Comparison of ENCODE assay signal across 8 cellular contexts in the genomic region with DNA sequence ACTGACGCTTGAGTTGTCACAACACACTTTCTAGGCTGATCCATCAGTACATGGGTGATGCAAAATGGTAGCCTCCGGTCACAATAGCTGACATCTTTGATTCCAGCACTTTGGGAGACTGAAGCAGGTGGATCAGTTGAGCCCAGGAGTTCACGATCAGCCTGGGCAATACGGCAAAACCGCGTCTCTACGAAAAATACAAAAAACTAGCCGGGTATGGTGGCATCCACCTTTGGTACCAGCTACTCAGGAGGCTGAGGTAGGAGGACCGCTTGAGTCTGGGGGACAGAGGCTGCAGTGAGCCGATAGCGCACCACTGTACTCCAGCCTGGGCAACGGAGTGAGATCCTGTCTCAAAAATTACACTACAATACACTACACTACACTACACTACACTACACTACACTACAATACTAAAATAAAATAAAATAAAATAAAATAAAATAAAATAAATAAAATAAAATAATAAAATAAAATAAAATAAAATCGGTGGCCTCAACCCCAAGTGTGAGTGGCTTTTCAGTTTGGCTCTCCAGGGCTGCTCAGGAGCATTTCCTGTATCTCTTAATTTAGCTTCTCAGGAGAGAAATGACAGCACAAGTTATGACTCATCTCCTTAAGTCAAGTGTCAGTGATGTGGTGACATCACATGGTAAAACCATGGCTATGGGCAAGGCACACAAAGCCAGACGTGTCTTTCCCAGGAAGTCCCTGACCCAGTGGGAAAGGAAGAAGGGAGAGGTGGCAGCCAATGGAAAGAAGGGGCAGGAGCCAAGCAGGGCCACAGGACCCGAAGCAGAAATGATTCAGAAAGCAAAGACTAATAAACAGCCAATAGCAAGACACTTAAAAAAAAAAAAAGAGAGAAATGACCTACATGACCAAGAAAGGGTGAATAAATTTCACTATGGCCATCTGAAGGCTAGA.
DNase-seq lines count a peak whose midpoint lies in the region; ATAC-seq and TF ChIP-seq lines count a peak whose summit lies in the region.

No MANE protein-coding gene starts in this region.

- H3K4me1 Mint-ChIP-seq in activated naive CD8-positive, alpha-beta T cell treated with anti-CD3 and anti-CD28 coated beads, Interleukin-2, amount 50 U/mL, for 24 hours = peaks cover 33% of the 10 kb centered on the region
- peaks cover 4% of the 10 kb centered on the region for H3K4me1 Mint-ChIP-seq in neural progenitor cell

- TF ChIP-seq EP300 in transverse colon (IDR thresholded peaks at IDR 0.05; ENCODE audit: low read depth) = no peak

- H3K4me3 ChIP-seq in AG04449 (ENCODE audit: low read depth, low read length) (no peak overlapping the region), neural progenitor cell (no peak overlapping the region), transverse colon (no peak overlapping the region), WERI-Rb-1 (ENCODE audit: low read depth, low read length) (no peak overlapping the region)

- no peak overlapping the region for H3K4me2 ChIP-seq in neural progenitor cell

- no peaks in the 10 kb centered on the region for H4K20me1 ChIP-seq in neural progenitor cell (ENCODE audit: low read depth)

- WGBS in transverse colon (ENCODE audit: low coverage in 1 of 2), 2 donors = 54 to 83% methylated on average over 5 to 15 of the region's 15 CpGs

- ATAC-seq in GM18498 (IDR thresholded peaks at IDR 0.05; ENCODE audit: unreplicated experiment) = peak; percentile 63
- ATAC-seq in activated naive CD8-positive, alpha-beta T cell treated with anti-CD3 and anti-CD28 coated beads, Interleukin-2, amount 50 U/mL, for 24 hours = peak; percentile 72

- H3K27ac Mint-ChIP-seq in activated naive CD8-positive, alpha-beta T cell treated with anti-CD3 and anti-CD28 coated beads, Interleukin-2, amount 50 U/mL, for 24 hours = peak overlapping the region; percentile 68
- no peak overlapping the region for H3K27ac Mint-ChIP-seq in neural progenitor cell

- no peaks in the 10 kb centered on the region for H3F3A ChIP-seq in neural progenitor cell (ENCODE audit: low read depth)

- POLR2A ChIA-PET in AG04449 (lab: Yijun Ruan, JAX) = no interaction called here

- H3K36me3 Mint-ChIP-seq in activated naive CD8-positive, alpha-beta T cell treated with anti-CD3 and anti-CD28 coated beads, Interleukin-2, amount 50 U/mL, for 24 hours (ENCODE audit: low read depth) = no peaks in the 10 kb centered on the region
- H3K36me3 Mint-ChIP-seq in neural progenitor cell = no peaks in the 10 kb centered on the region

- peak overlapping the region; percentile 8 for H3K4me3 Mint-ChIP-seq in activated naive CD8-positive, alpha-beta T cell treated with anti-CD3 and anti-CD28 coated beads, Interleukin-2, amount 50 U/mL, for 24 hours
- H3K4me3 Mint-ChIP-seq in neural progenitor cell = peak overlapping the region; percentile 14

- H2AFZ ChIP-seq in neural progenitor cell (replicated peaks) = no peak overlapping the region

- no peaks in the 10 kb centered on the region for H3K9me3 Mint-ChIP-seq in activated naive CD8-positive, alpha-beta T cell treated with anti-CD3 and anti-CD28 coated beads, Interleukin-2, amount 50 U/mL, for 24 hours
- no peaks in the 10 kb centered on the region for H3K9me3 Mint-ChIP-seq in neural progenitor cell

- CTCF ChIA-PET in AG04449 (lab: Yijun Ruan, JAX) = no interaction called here

- H3K4me1 ChIP-seq in neural progenitor cell = no peaks in the 10 kb centered on the region
- peaks cover 0 to 6% (median 2%) of the 10 kb centered on the region in 4 donors for H3K4me1 ChIP-seq in transverse colon

- H3K27ac ChIP-seq in neural progenitor cell (no peak overlapping the region), transverse colon (no peak overlapping the region), WERI-Rb-1 (no peak overlapping the region)

- no peak for TF ChIP-seq CTCF in AG04449 (IDR thresholded peaks at IDR 0.05; ENCODE audit: insufficient read depth, low read length, missing control alignments)
- TF ChIP-seq CTCF in neural progenitor cell (IDR thresholded peaks at IDR 0.05) = no peak
- TF ChIP-seq CTCF in transverse colon (IDR thresholded peaks at IDR 0.05) = no peak
- TF ChIP-seq CTCF in WERI-Rb-1 (IDR thresholded peaks at IDR 0.05; ENCODE audit: low read depth, low read length) = no peak

- H3K9ac ChIP-seq in neural progenitor cell = no peak overlapping the region

- H3K27me3 ChIP-seq in neural progenitor cell (peaks cover 6% of the 10 kb centered on the region), transverse colon (peaks cover 12% of the 10 kb centered on the region), WERI-Rb-1 (ENCODE audit: insufficient read depth, low read depth, severe bottlenecking) (no peaks in the 10 kb centered on the region)

- no peaks in the 10 kb centered on the region for H3K79me2 ChIP-seq in neural progenitor cell (ENCODE audit: low read depth)

- H3K36me3 ChIP-seq in neural progenitor cell = no peaks in the 10 kb centered on the region
- H3K36me3 ChIP-seq in transverse colon = no peaks in the 10 kb centered on the region
- H3K36me3 ChIP-seq in WERI-Rb-1 = no peaks in the 10 kb centered on the region

- in situ Hi-C loops in transverse colon (cut with MboI; ENCODE audit: low pct_ligation_motif_present in 1 of 4, low pct_unique_long_range_greater_than_20kb in 1 of 4, low sequenced_read_pairs in 3 of 4) = no loop called here

- DNase-seq in AG04449 (ENCODE audit: low read depth, low spot score) (peak; percentile 31), Kasumi-1 (lab: John Stamatoyannopoulos, UW) (peak; percentile 63 to 69), neural progenitor cell (ENCODE audit: low spot score) (no peak), transverse colon (no peak), WERI-Rb-1 (no peak), NCI-H2227 (lab: John Stamatoyannopoulos, UW; ENCODE audit: unreplicated experiment) (no peak)
- DNase-seq in activated naive CD8-positive, alpha-beta T cell treated with anti-CD3 and anti-CD28 coated beads, Interleukin-2, amount 50 U/mL, for 24 hours = no peak

- intact Hi-C loops in transverse colon (cut with DNase I; ENCODE audit: low total_unique reads) = no loop called here

- H3K27me3 Mint-ChIP-seq in activated naive CD8-positive, alpha-beta T cell treated with anti-CD3 and anti-CD28 coated beads, Interleukin-2, amount 50 U/mL, for 24 hours = peaks cover 12% of the 10 kb centered on the region
- H3K27me3 Mint-ChIP-seq in neural progenitor cell (ENCODE audit: insufficient read depth, low read depth) = peaks cover 8% of the 10 kb centered on the region

- TF ChIP-seq POLR2A in transverse colon (IDR thresholded peaks at IDR 0.05) = no peak

- H3K9me3 ChIP-seq in neural progenitor cell (ENCODE audit: low read depth) (no peaks in the 10 kb centered on the region), transverse colon (no peaks in the 10 kb centered on the region), WERI-Rb-1 (ENCODE audit: severe bottlenecking) (no peaks in the 10 kb centered on the region)

Comparison
In these comparisons a context has a peak if more than half of its experiments do, and no peak if none do; other contexts are left out.
1. DNase-seq: peak in AG04449 (single experiment) and Kasumi-1 (2 of 2); none in activated naive CD8-positive, alpha-beta T cell treated with anti-CD3 and anti-CD28 coated beads, Interleukin-2, amount 50 U/mL, for 24 hours (single experiment), neural progenitor cell (single experiment), transverse colon (single experiment), WERI-Rb-1 (single experiment) and NCI-H2227 (single experiment).